Comparison of ENCODE assay signal across 8 cellular contexts in the genomic region with DNA sequence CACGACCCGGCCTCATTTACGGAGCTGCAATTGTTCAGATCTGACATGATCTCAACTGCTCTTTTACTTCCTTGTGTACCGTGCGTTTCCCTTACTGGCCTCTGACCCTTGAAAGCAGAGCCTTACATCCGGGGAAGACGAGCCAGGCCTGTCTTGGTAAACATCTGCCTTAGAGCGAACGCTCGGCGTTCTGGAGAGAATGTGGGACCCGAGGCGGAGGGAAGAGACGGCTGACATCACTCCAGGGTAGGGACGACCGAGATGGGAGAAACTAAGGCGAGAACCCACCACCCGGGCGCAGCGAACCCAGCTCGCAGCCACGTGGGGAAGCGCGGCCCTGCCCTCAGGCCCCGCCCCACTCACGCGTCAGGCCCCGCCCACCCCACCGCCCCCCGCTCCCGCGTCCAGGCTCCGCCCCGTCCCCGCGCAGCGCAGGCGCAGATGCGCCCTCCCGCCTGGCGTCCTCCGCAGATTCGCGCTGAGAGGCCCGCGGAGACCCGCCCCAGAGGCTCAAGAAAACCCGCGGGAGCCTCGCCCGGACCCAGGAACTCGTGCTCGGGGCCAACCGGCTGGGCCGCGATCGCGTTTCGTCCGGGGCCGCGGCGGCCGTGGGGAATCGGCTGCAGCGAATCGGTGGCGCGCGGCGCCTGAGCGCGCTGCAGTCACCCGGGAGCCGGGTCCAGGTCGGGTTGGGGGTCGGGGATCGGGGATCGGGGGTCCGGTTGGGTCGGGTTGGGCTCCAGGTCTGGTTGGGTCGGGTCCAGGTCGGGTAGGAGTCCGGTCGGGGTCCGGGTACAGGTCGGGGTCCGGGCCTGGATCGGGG. TPM values are rescaled to one million over a fixed set of nuclear protein-coding genes. Genes with fewer than 3 reads are reported as not detected.
DNase-seq lines count a peak whose midpoint lies in the region; ATAC-seq and TF ChIP-seq lines count a peak whose summit lies in the region.

Gene TELO2, plus strand, starts transcription at position 438 of the 823 bp plus-strand sequence. CDS start 922 bp downstream, outside the sequence.

- TF ChIP-seq CTCF in AG10803 (conservative IDR thresholded peaks at IDR 0.05; ENCODE audit: low read length) (no peak), HL-60 (IDR thresholded peaks at IDR 0.05; ENCODE audit: insufficient read depth, low read length) (no peak), PC-3 (conservative IDR thresholded peaks at IDR 0.05; ENCODE audit: low read depth, low read length) (no peak), epithelial cell of proximal tubule (conservative IDR thresholded peaks at IDR 0.05; ENCODE audit: low read depth, low read length) (no peak)

- H4K20me1 ChIP-seq in PC-3 (ENCODE audit: low read length): peaks cover 5% of the 10 kb centered on the region; the same call in 1 of the 2 replicates

- DNase-seq in AG10803 (ENCODE audit: low read depth) (peak; percentile 66), HL-60 (ENCODE audit: low read depth in 1 of 2, low spot score in 1 of 2) (peak; percentile 78 to 81), PC-3 (peak; percentile 70), epithelial cell of proximal tubule (ENCODE audit: low read depth) (no peak), mucosa of gallbladder (ENCODE audit: low spot score) (peak; percentile 75)
- peak; percentile 91 for DNase-seq in activated T-cell treated with anti-CD3 and anti-CD28 coated beads, Interleukin-2, amount 50 U/mL, for 1 hour
- DNase-seq in stimulated activated CD8-positive, alpha-beta memory T cell treated with anti-CD3 and anti-CD28 coated beads, Interleukin-4, amount 100 ng/mL, for 1 hour (ENCODE audit: low read depth in 2 of 2, low spot score in 1 of 2): peak; percentile 70 to 74

- POLR2A ChIA-PET in PC-3 (lab: Charles Lee; ENCODE audit: unreplicated experiment): no interaction called here

- H3K27ac ChIP-seq in HL-60 (replicated peaks) (peak within 1 kb of the TSS; percentile 99), PC-3 (ENCODE audit: low read length) (peak within 1 kb of the TSS; percentile 59)

- no peaks in the 10 kb centered on the region for H3K9me3 ChIP-seq in PC-3 (ENCODE audit: low read length)

- H3K9ac ChIP-seq in PC-3 (ENCODE audit: low read length): peak within 1 kb of the TSS; percentile 94

- BruUV-seq in PC-3 (replicated peaks; lab: Mats Ljungman, UMichigan): no TSS peak

- H2AFZ ChIP-seq in PC-3 (ENCODE audit: low read length): peak within 1 kb of the TSS; percentile 95

- peak within 1 kb of the TSS; percentile 74 for H3K4me3 ChIP-seq in AG10803 (ENCODE audit: low read length)
- peak within 1 kb of the TSS; percentile 71 for H3K4me3 ChIP-seq in HL-60 (replicated peaks; ENCODE audit: insufficient read depth, low read length)
- peak within 1 kb of the TSS; percentile 83 for H3K4me3 ChIP-seq in PC-3 (ENCODE audit: low read length)
- H3K4me3 ChIP-seq in epithelial cell of proximal tubule (ENCODE audit: low read depth, low read length): peak within 1 kb of the TSS; percentile 89

- H3K9me2 ChIP-seq in PC-3 (replicated peaks; ENCODE audit: low read length): no peaks in the 10 kb centered on the region

- H3F3A ChIP-seq in PC-3 (ENCODE audit: low read length, unreplicated experiment): no peaks in the 10 kb centered on the region

- 0 out of 2 replicates have a peak, but pooled peaks cover 3% of the 10 kb centered on the region for H3K36me3 ChIP-seq in PC-3 (ENCODE audit: low read depth, low read length)

- H3K27me3 ChIP-seq in HL-60 (ENCODE audit: insufficient read depth, poor library complexity, severe bottlenecking) (no peaks in the 10 kb centered on the region), PC-3 (ENCODE audit: low read length) (no peaks in the 10 kb centered on the region)

- peaks cover 13% of the 10 kb centered on the region for H3K4me1 ChIP-seq in PC-3 (ENCODE audit: insufficient read depth, low read length)

- ATAC-seq in GM19025 (IDR thresholded peaks at IDR 0.05; ENCODE audit: low read depth, unreplicated experiment): peak; percentile 63
- peak; percentile 73 for ATAC-seq in PC-3

- CTCF ChIA-PET in PC-3 (lab: Charles Lee): no interaction called here

- H3K4me2 ChIP-seq in PC-3 (ENCODE audit: low read length): peak within 1 kb of the TSS; percentile 97

- intact Hi-C loops in PC-3 (cut with micrococcal nuclease): loop anchor here (2.0 kb wide), 1 partner anchor 118 kb away; no protein-coding TSS in a partner anchor

- peaks cover 31% of the 10 kb centered on the region for H3K79me2 ChIP-seq in PC-3 (ENCODE audit: low read length)

RNA-seq across cellular contexts. Expression of gene TELO2, which starts in this region (rescaled TPM):
- total RNA-seq in PC-3 (2014; rRNA removed) (37.8 and 61.3 TPM in 2 replicates), epithelial cell of proximal tubule (33.5 and 45.9 TPM in 2 replicates), mucosa of gallbladder (49.8 TPM)
